16 cellular contexts compared by ENCODE assay signal in genomic region chr11:73156114-73156513, GRCh38. TPM values are rescaled to one million over a fixed set of nuclear protein-coding genes. Genes with fewer than 3 reads are reported as not detected.
DNase-seq lines count a peak whose midpoint lies in the region; ATAC-seq, FAIRE-seq and TF ChIP-seq lines count a peak whose summit lies in the region.
"Had no signal": no experiment of that assay in that cellular context is flagged by ENCODE, and none has a peak within 500 bp of the region (broad histone marks: within the 10 kb centered on the region; RNA-seq: fewer than 3 reads in every experiment).

No MANE protein-coding gene starts in this region.

- H3K36me3 ChIP-seq in SU-DHL-6 (ENCODE audit: low read length), result no peaks in the 10 kb centered on the region
- H3K36me3 ChIP-seq: vagina had no signal

- peak overlapping the region; percentile 52; the same call in 1 of the 2 replicates for H3K9ac ChIP-seq in SU-DHL-6 (ENCODE audit: low read length)

- H3K9me3 Mint-ChIP-seq in activated CD4-positive, alpha-beta T cell treated with anti-CD3 and anti-CD28 coated beads for 36 hours (ENCODE audit: low read depth), result no peaks in the 10 kb centered on the region
- no peaks in the 10 kb centered on the region for H3K9me3 Mint-ChIP-seq in naive thymus-derived CD8-positive, alpha-beta T cell
- H3K9me3 Mint-ChIP-seq: activated T-cell treated with anti-CD3 and anti-CD28 coated beads, Interleukin-2, amount 50 U/mL, for 72 hours had no signal

- H3K27me3 Mint-ChIP-seq in activated CD4-positive, alpha-beta T cell treated with anti-CD3 and anti-CD28 coated beads for 36 hours, result no peaks in the 10 kb centered on the region
- no peaks in the 10 kb centered on the region for H3K27me3 Mint-ChIP-seq in naive thymus-derived CD8-positive, alpha-beta T cell

- H3K4me2 ChIP-seq in SU-DHL-6 (ENCODE audit: low read depth, low read length, poor library complexity, severe bottlenecking), result peak overlapping the region; percentile 51
- H3K4me2 ChIP-seq: PC-9 had no signal

- no peaks in the 10 kb centered on the region for H3K36me3 Mint-ChIP-seq in activated CD4-positive, alpha-beta T cell treated with anti-CD3 and anti-CD28 coated beads for 36 hours (ENCODE audit: low read depth)
- no peaks in the 10 kb centered on the region for H3K36me3 Mint-ChIP-seq in naive thymus-derived CD8-positive, alpha-beta T cell

- H3F3A ChIP-seq in SU-DHL-6 (ENCODE audit: insufficient read depth), result peaks cover 56% of the 10 kb centered on the region

- no peak overlapping the region for H3K4me3 ChIP-seq in SU-DHL-6 (ENCODE audit: insufficient read depth, low read length, poor library complexity, severe bottlenecking)
- H3K4me3 ChIP-seq: PC-9, vagina had no signal

- POLR2A ChIA-PET in activated CD4-positive, alpha-beta T cell treated with anti-CD3 and anti-CD28 coated beads for 36 hours (lab: Charles Lee), result interaction anchor here (0.6 to 0.7 kb wide), 2 partner anchors 13 to 176 kb away, joined by 4 read pairs; no protein-coding TSS in a partner anchor
- POLR2A ChIA-PET in naive thymus-derived CD8-positive, alpha-beta T cell (lab: Charles Lee), result interaction anchor here (0.5 to 4.0 kb wide), 3 partner anchors 13 to 374 kb away, joined by 3 to 31 read pairs (median 3); partner anchors contain the start of gene FCHSD2

- peaks cover 42% of the 10 kb centered on the region for H3K4me1 Mint-ChIP-seq in activated CD4-positive, alpha-beta T cell treated with anti-CD3 and anti-CD28 coated beads for 36 hours
- peaks cover 30 to 86% (median 63%) of the 10 kb centered on the region in 4 donors for H3K4me1 Mint-ChIP-seq in naive thymus-derived CD8-positive, alpha-beta T cell

- H3K4me3 Mint-ChIP-seq in activated CD4-positive, alpha-beta T cell treated with anti-CD3 and anti-CD28 coated beads for 36 hours, result no peak overlapping the region
- peak overlapping the region in 6 of 10 donors; percentile 11 to 36 (median 21) for H3K4me3 Mint-ChIP-seq in naive thymus-derived CD8-positive, alpha-beta T cell
- H3K4me3 Mint-ChIP-seq: activated T-cell treated with anti-CD3 and anti-CD28 coated beads, Interleukin-2, amount 50 U/mL, for 72 hours had no signal

- ATAC-seq in activated CD4-positive, alpha-beta T cell treated with anti-CD3 and anti-CD28 coated beads for 36 hours, result no peak
- no peak for ATAC-seq in naive thymus-derived CD8-positive, alpha-beta T cell
- ATAC-seq: activated T-cell treated with anti-CD3 and anti-CD28 coated beads, Interleukin-2, amount 50 U/mL, for 72 hours had no signal

- no peak for TF ChIP-seq POLR2A in GM12892 (IDR thresholded peaks at IDR 0.05; ENCODE audit: low read depth, low read length)

- no peak for DNase-seq in activated CD4-positive, alpha-beta T cell treated with anti-CD3 and anti-CD28 coated beads for 36 hours
- no peak for DNase-seq in activated CD4-positive, alpha-beta T cell treated with anti-CD3 and anti-CD28 coated beads, Interleukin-2, amount 50 U/mL, for 1 hour
- DNase-seq in GM12892 (ENCODE audit: insufficient read length), result no peak
- DNase-seq in naive thymus-derived CD8-positive, alpha-beta T cell, result no peak
- DNase-seq in hypothalamus (lab: John Stamatoyannopoulos, UW), result no peak
- no peak for DNase-seq in D341Med (ENCODE audit: low spot score)
- no peak for DNase-seq in UCSD-AML1 (lab: John Stamatoyannopoulos, UW; ENCODE audit: unreplicated experiment)
- DNase-seq: activated CD4-positive, CD25-positive, alpha-beta regulatory T cell; activated T-cell treated with anti-CD3 and anti-CD28 coated beads, Interleukin-2, amount 50 U/mL, for 72 hours; GF-D8; NCI-H1417; PC-9; stimulated activated naive CD4-positive, alpha-beta T cell treated with Interleukin-2 at 50 U/mL for 16 hours had no signal

- no peak for TF ChIP-seq CTCF in SU-DHL-6 (IDR thresholded peaks at IDR 0.05; ENCODE audit: insufficient read depth, low read length, poor library complexity, severe bottlenecking)

- CTCF ChIA-PET in activated CD4-positive, alpha-beta T cell treated with anti-CD3 and anti-CD28 coated beads for 36 hours (lab: Charles Lee), result interaction anchor here (0.6 to 3.0 kb wide), 3 partner anchors 22 to 431 kb away, joined by 3 to 20 read pairs (median 3); no protein-coding TSS in a partner anchor

- FAIRE-seq in GM12892 (lab: Jason Lieb, UNC), result peak; percentile 68
- FAIRE-seq: H54 had no signal

- H3K27ac ChIP-seq in SU-DHL-6 (ENCODE audit: low read depth, low read length), result peak overlapping the region; percentile 99
- H3K27ac ChIP-seq: PC-9, vagina had no signal

- intact Hi-C loops in activated CD4-positive, alpha-beta T cell treated with anti-CD3 and anti-CD28 coated beads for 36 hours (cut with DNase I, micrococcal nuclease), result no loop called here

- no peaks in the 10 kb centered on the region for H4K20me1 ChIP-seq in SU-DHL-6 (ENCODE audit: low read depth, low read length)

- H3K79me2 ChIP-seq in SU-DHL-6 (ENCODE audit: insufficient read depth, low read length), result no peaks in the 10 kb centered on the region

- no peaks in the 10 kb centered on the region for H3K9me3 ChIP-seq in SU-DHL-6 (ENCODE audit: insufficient read depth, low read length)
- H3K9me3 ChIP-seq: vagina had no signal

- no peaks in the 10 kb centered on the region for H3K9me2 ChIP-seq in SU-DHL-6 (replicated peaks; ENCODE audit: insufficient read depth, low read length)

- H2AFZ ChIP-seq in SU-DHL-6 (ENCODE audit: low read depth, low read length, severe bottlenecking), result no peak overlapping the region
- H2AFZ ChIP-seq: PC-9 had no signal

- H3K27ac Mint-ChIP-seq in activated CD4-positive, alpha-beta T cell treated with anti-CD3 and anti-CD28 coated beads for 36 hours, result peak overlapping the region; percentile 6
- H3K27ac Mint-ChIP-seq in naive thymus-derived CD8-positive, alpha-beta T cell, result peak overlapping the region in 9 of 10 donors; percentile 27 to 99 (median 73)
- H3K27ac Mint-ChIP-seq: activated T-cell treated with anti-CD3 and anti-CD28 coated beads, Interleukin-2, amount 50 U/mL, for 72 hours had no signal

- H3K27me3 ChIP-seq in SU-DHL-6 (ENCODE audit: low read length), result no peaks in the 10 kb centered on the region
- H3K27me3 ChIP-seq: vagina had no signal

RNA-seq across cellular contexts. Expression of gene FCHSD2, which starts 14.0 kb away (rescaled TPM):
- 10 to 100 TPM; 24.1 to 24.7 TPM for total RNA-seq in activated CD4-positive, alpha-beta T cell treated with anti-CD3 and anti-CD28 coated beads for 36 hours
- polyA plus RNA-seq in GM12892 (2012; ENCODE audit: missing spikeins), result 70.2 TPM
- total RNA-seq in naive thymus-derived CD8-positive, alpha-beta T cell, result 10 to 100 TPM; 54.6 to 70.0 TPM
- 10 to 100 TPM; 11.8 to 15.6 (median 14.7) TPM for polyA plus RNA-seq in naive thymus-derived CD8-positive, alpha-beta T cell
